ENCODE assay signal across 8 cellular contexts in genomic region chr5:10452768-10453331, GRCh38. TPM values are rescaled to one million over a fixed set of nuclear protein-coding genes. Genes with fewer than 3 reads are reported as not detected.
DNase-seq lines count a peak whose midpoint lies in the region; ATAC-seq, FAIRE-seq and TF ChIP-seq lines count a peak whose summit lies in the region.

No MANE protein-coding gene starts in this region.

- no peak for TF ChIP-seq POLR2A in A549 (IDR thresholded peaks at IDR 0.05; ENCODE audit: low read length)

- no peak overlapping the region for H3K4me3 ChIP-seq in A549
- H3K4me3 ChIP-seq in SJCRH30 = no peak overlapping the region
- no peak overlapping the region for H3K4me3 ChIP-seq in dorsolateral prefrontal cortex
- no peak overlapping the region for H3K4me3 ChIP-seq in aorta (ENCODE audit: low read length in 2 of 2)

- no peak overlapping the region for H3K4me3 Mint-ChIP-seq in memory B cell

- H3K36me3 ChIP-seq in SJCRH30 = no peaks in the 10 kb centered on the region
- H3K36me3 ChIP-seq in aorta (ENCODE audit: control insufficient read depth in 1 of 2, insufficient read depth in 2 of 2, low read length in 1 of 2) = no peaks in the 10 kb centered on the region

- no peaks in the 10 kb centered on the region for H3K9me3 ChIP-seq in A549
- H3K9me3 ChIP-seq in SJCRH30 (replicated peaks) = no peaks in the 10 kb centered on the region
- H3K9me3 ChIP-seq in aorta (ENCODE audit: control insufficient read depth, low read length) = no peaks in the 10 kb centered on the region

- POLR2A ChIA-PET in A549 (lab: Yijun Ruan, JAX) = no interaction called here
- POLR2A ChIA-PET in GM10248 (lab: Yijun Ruan, JAX) = no interaction called here

- ATAC-seq in A549 = peak; percentile 68 to 78
- peak; percentile 67 for ATAC-seq in HG02642 (IDR thresholded peaks at IDR 0.05; ENCODE audit: poor library complexity, unreplicated experiment)
- ATAC-seq in memory B cell (ENCODE audit: low read depth) = peak; percentile 93
- peak; percentile 90 for ATAC-seq in aorta (ENCODE audit: low FRiP score)

- no peaks in the 10 kb centered on the region for H3K9me3 Mint-ChIP-seq in memory B cell

- H3K27me3 Mint-ChIP-seq in memory B cell = no peaks in the 10 kb centered on the region

- peak; percentile 97 to 100 for TF ChIP-seq RAD21 in A549 (conservative IDR thresholded peaks at IDR 0.05 in 1 of 2, IDR thresholded peaks at IDR 0.05 in 1 of 2)

- H3K27me3 ChIP-seq in SJCRH30 (no peaks in the 10 kb centered on the region), dorsolateral prefrontal cortex (no peaks in the 10 kb centered on the region), aorta (ENCODE audit: control insufficient read depth in 1 of 2, insufficient read depth in 2 of 2, low read length in 1 of 2) (no peaks in the 10 kb centered on the region)

- H3K4me1 Mint-ChIP-seq in memory B cell = peaks cover 6% of the 10 kb centered on the region

- DNase-seq in A549 (ENCODE audit: low read depth in 1 of 2, low spot score in 1 of 2) (peak; percentile 85 to 91), GM10248 (ENCODE audit: extremely low spot score) (peak; percentile 82), NCI-H1105 treated with DMSO at 0.1 percent for 48 hours (lab: John Stamatoyannopoulos, UW) (peak; percentile 68), SJCRH30 (peak; percentile 15 to 63), dorsolateral prefrontal cortex (peak in 2 of 10 donors; percentile 30 to 47), memory B cell (ENCODE audit: low spot score in 2 of 2) (peak; percentile 28 to 59), aorta (no peak)

- WGBS in A549 (ENCODE audit: missing lambda C conversion rate) = 60% methylated on average over 5 of the region's 10 CpGs
- 65% methylated on average over 10 of the region's 10 CpGs for WGBS in aorta, 2 donors

- TF ChIP-seq EP300 in A549 (IDR thresholded peaks at IDR 0.05) = no peak

- intact Hi-C loops in dorsolateral prefrontal cortex (cut with DNase I) (loop anchor here in 1 of 2 donors (1.0 kb wide), 1 partner anchor 175 kb away; no protein-coding TSS in a partner anchor), aorta (cut with DNase I) (loop anchor here (1.0 to 2.0 kb wide), 2 partner anchors 175 to 176 kb away; no protein-coding TSS in a partner anchor)

- H3K4me1 ChIP-seq in A549 (peaks cover 50% of the 10 kb centered on the region), SJCRH30 (no peaks in the 10 kb centered on the region; the same call in 1 of the 2 replicates), aorta (ENCODE audit: control insufficient read depth in 1 of 2, insufficient read depth in 2 of 2, low read length in 2 of 2) (no peaks in the 10 kb centered on the region)

- H3K27ac ChIP-seq in A549 (peak overlapping the region; percentile 66 to 84), SJCRH30 (no peak overlapping the region), dorsolateral prefrontal cortex (peak overlapping the region in 1 of 59 donors; percentile 59), aorta (ENCODE audit: low read depth in 1 of 2, low read length in 2 of 2) (no peak overlapping the region)

- no peak overlapping the region for H3K27ac Mint-ChIP-seq in memory B cell

- no peaks in the 10 kb centered on the region for H3K36me3 Mint-ChIP-seq in memory B cell

- TF ChIP-seq CTCF in A549 (IDR thresholded peaks at IDR 0.05) = peak; percentile 94
- TF ChIP-seq CTCF in GM10248 (IDR thresholded peaks at IDR 0.05; ENCODE audit: control extremely low read depth, extremely low read depth, low read depth, missing control alignments) = peak; percentile 78
- peak; percentile 55 to 94 (median 78) for TF ChIP-seq CTCF in dorsolateral prefrontal cortex (IDR thresholded peaks at IDR 0.05 in 54 of 56, conservative IDR thresholded peaks at IDR 0.05 in 2 of 56; ENCODE audit: low read depth in 1 of 56, partially characterized antibody in 56 of 56)

- peak; percentile 96 for FAIRE-seq in A549 (lab: Jason Lieb, UNC)

- H3K4me2 ChIP-seq in A549 = peak overlapping the region; percentile 78

- CTCF ChIA-PET in A549 (lab: Yijun Ruan, JAX) (interaction anchor here (0.6 to 19.4 kb wide), 56 partner anchors 9 to 730 kb away, joined by 3 to 479 read pairs (median 5); partner anchors contain the start of genes ANKRD33B and ROPN1L), GM10248 (lab: Yijun Ruan, JAX) (interaction anchor here (0.7 to 8.0 kb wide), 45 partner anchors 10 to 657 kb away, joined by 3 to 119 read pairs (median 6); partner anchors contain the start of genes DAP and ROPN1L)

TF ChIP-seq in A549, 52 proteins besides CTCF, POLR2A, EP300 and RAD21:
- peak; percentile 95 for TF ChIP-seq SMC3 (IDR thresholded peaks at IDR 0.05)
- no peak for TF ChIP-seq NFE2L2 (conservative IDR thresholded peaks at IDR 0.05; ENCODE audit: low read length)
- no peak for TF ChIP-seq FOXS1 (CRISPR knock-in tag; IDR thresholded peaks at IDR 0.05)
- peak; percentile 39 for TF ChIP-seq MAX (IDR thresholded peaks at IDR 0.05)
TF ChIP-seq in A549: peak in this region for 2.

RNA-seq across cellular contexts. Expression of gene ROPN1L, which starts 11.2 kb away (rescaled TPM):
- polyA plus RNA-seq in A549 (2011; rRNA removed) (1.4 and 1.5 TPM in 2 replicates), A549 (2017; fragmentation: RNase III; extraction: RNeasy Plus Mini Kit Qiagen cat#74134 plus additional on column Dnase treatment) (0.83 to 1.3 TPM (median 1.3 TPM) in 3 replicates), aorta (under 1 TPM in 1 of 2 donors, not detected in 1; 0.88 TPM)
- polyA plus RNA-seq in A549 (2012; cell fraction: cytosol; rRNA removed) = 3.6 and 3.8 TPM in 2 replicates
- 2.6 and 3.4 TPM in 2 replicates for polyA plus RNA-seq in A549 (2012; cell fraction: nucleus; rRNA removed)
- 0.37 and 0.73 TPM in 2 replicates for polyA minus RNA-seq in A549 (2011; rRNA and poly(A)+ RNA removed)
- 0.14 TPM in 1 of 2 replicates, not detected in the other for total RNA-seq in SJCRH30 (2014; rRNA removed; shearing (Covaris generic))
- total RNA-seq in dorsolateral prefrontal cortex (1 to 10 TPM; 1.1 to 8.3 (median 3.9) TPM), aorta (under 1 TPM in 1 of 2 donors, not detected in 1; 0.68 TPM)

Comparison
In these comparisons a context has a peak if more than half of its experiments do, and no peak if none do; other contexts are left out.
1. DNase-seq: peak in A549 (2 of 2), GM10248 (single experiment), NCI-H1105 treated with DMSO at 0.1 percent for 48 hours (single experiment), SJCRH30 (2 of 2) and memory B cell (2 of 2); none in aorta (0 of 2).
2. H3K27ac ChIP-seq: peak in A549 (2 of 2); none in SJCRH30 (single experiment) and aorta (0 of 2).
3. Peak in every context shown above with its lines, with median percentiles within 50 percentile points of each other: ATAC-seq and CTCF ChIP-seq.